10 cellular contexts compared by ENCODE assay signal in the genomic region with DNA sequence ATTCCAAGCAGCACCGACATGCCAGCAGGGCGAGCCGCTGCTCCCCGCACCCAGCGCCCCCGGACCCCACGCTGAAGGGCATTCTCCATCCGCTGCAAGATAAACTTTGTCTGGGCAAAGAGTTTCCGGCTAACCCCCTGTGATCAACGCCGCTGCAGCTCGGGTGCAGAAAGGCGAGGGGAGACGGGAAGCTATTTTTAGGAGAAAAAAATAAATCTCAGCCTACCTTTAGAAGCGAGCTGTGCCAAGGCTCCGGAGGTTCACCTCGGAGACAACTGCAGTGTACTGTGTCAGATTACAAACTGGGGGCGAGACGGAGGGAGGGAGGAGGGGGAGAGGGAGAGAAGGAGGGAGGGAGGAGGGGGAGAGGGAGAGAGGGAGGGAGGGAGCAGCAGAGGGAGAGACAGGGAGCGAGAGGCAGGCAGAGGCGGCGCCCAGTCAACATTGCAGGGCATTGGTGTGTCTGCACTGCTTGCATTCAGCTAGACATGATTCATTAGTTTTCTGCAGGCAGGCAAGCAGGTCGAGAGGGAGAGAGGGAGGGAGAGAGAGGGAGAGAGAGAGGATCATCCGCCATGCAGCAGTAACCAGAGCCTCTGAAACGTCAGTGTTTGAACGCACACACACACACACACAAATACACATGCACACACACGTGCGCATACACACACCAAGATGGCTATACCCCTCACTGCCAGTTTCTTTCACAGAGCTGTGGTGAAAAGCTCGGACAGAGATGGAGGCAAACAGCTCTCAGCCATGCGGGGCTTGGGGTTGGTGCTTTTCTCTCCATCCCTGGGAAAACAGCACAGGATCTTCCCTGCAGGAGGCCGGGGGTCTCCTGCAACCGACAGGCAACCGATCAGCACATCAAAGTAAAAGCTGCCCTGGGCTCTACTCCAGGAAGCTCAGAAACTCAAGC. TPM values are rescaled to one million over a fixed set of nuclear protein-coding genes. Genes with fewer than 3 reads are reported as not detected.
DNase-seq lines count a peak whose midpoint lies in the region; ATAC-seq and TF ChIP-seq lines count a peak whose summit lies in the region.
"Had no signal": no experiment of that assay in that cellular context is flagged by ENCODE, and none has a peak within 500 bp of the region (broad histone marks: within the 10 kb centered on the region; RNA-seq: fewer than 3 reads in every experiment).

TSS of gene RIMBP2 (minus strand) at position 304 of the 922 bp plus-strand sequence. CDS start 237,286 bp downstream, outside the sequence.

- H3K27me3 Mint-ChIP-seq in stimulated activated memory B cell treated with anti-CD40 and anti-IgM and Interleukin-4, amounts not matched to agents 10 μg/mL and 1 μg/mL and 100 μg/mL, for 72 hours = peaks cover 70% of the 10 kb centered on the region

- H3K4me1 Mint-ChIP-seq in stimulated activated memory B cell treated with anti-CD40 and anti-IgM and Interleukin-4, amounts not matched to agents 10 μg/mL and 1 μg/mL and 100 μg/mL, for 72 hours = no peaks in the 10 kb centered on the region

- DNase-seq in NCI-H2081 (lab: John Stamatoyannopoulos, UW) (peak; percentile 36 to 55), NCI-H2081 treated with DMSO at 0.1 percent for 48 hours (lab: John Stamatoyannopoulos, UW) (no peak), NCI-H82 treated with DMSO at 0.1 percent for 48 hours (lab: John Stamatoyannopoulos, UW; ENCODE audit: unreplicated experiment) (peak; percentile 46), foreskin keratinocyte (peak; percentile 50 to 70), prostate gland (ENCODE audit: low spot score) (peak; percentile 43)
- DNase-seq in activated CD8-positive, alpha-beta memory T cell treated with anti-CD3 and anti-CD28 coated beads for 24 hours = no peak
- DNase-seq in activated effector memory CD4-positive, alpha-beta T cell treated with anti-CD3 and anti-CD28 coated beads, Interleukin-2, amount 50 U/mL, for 16 hours = no peak

- peak; percentile 82 for ATAC-seq in foreskin keratinocyte
- no peak for ATAC-seq in stimulated activated memory B cell treated with anti-CD40 and anti-IgM and Interleukin-4, amounts not matched to agents 10 μg/mL and 1 μg/mL and 100 μg/mL, for 72 hours

- TF ChIP-seq CTCF in foreskin keratinocyte (conservative IDR thresholded peaks at IDR 0.05) = no peak
- no peak for TF ChIP-seq CTCF in prostate gland (IDR thresholded peaks at IDR 0.05)

- H3K9me3 Mint-ChIP-seq in stimulated activated memory B cell treated with anti-CD40 and anti-IgM and Interleukin-4, amounts not matched to agents 10 μg/mL and 1 μg/mL and 100 μg/mL, for 72 hours = peaks cover 4% of the 10 kb centered on the region

- intact Hi-C loops in prostate gland (cut with DNase I) = no loop called here

- H3K4me3 Mint-ChIP-seq in stimulated activated memory B cell treated with anti-CD40 and anti-IgM and Interleukin-4, amounts not matched to agents 10 μg/mL and 1 μg/mL and 100 μg/mL, for 72 hours = no peak within 1 kb of the TSS

- peak within 1 kb of the TSS; percentile 24 to 34 for H3K4me3 ChIP-seq in prostate gland

- H3K4me1 ChIP-seq in foreskin keratinocyte (no peaks in the 10 kb centered on the region), prostate gland (replicated peaks) (peaks cover 3% of the 10 kb centered on the region)

- no peak for TF ChIP-seq POLR2A in prostate gland (IDR thresholded peaks at IDR 0.05)

- no peaks in the 10 kb centered on the region for H3K36me3 ChIP-seq in prostate gland

- no peaks in the 10 kb centered on the region for H3K36me3 Mint-ChIP-seq in stimulated activated memory B cell treated with anti-CD40 and anti-IgM and Interleukin-4, amounts not matched to agents 10 μg/mL and 1 μg/mL and 100 μg/mL, for 72 hours

- H3K27me3 ChIP-seq in foreskin keratinocyte = peaks cover 49% of the 10 kb centered on the region
- H3K27me3 ChIP-seq in prostate gland (replicated peaks; ENCODE audit: insufficient read depth) = no peaks in the 10 kb centered on the region

- H3K27ac ChIP-seq in foreskin keratinocyte (no peak within 1 kb of the TSS), prostate gland (no peak within 1 kb of the TSS)
- H3K27ac ChIP-seq: 22Rv1 had no signal

- H3K27ac Mint-ChIP-seq in stimulated activated memory B cell treated with anti-CD40 and anti-IgM and Interleukin-4, amounts not matched to agents 10 μg/mL and 1 μg/mL and 100 μg/mL, for 72 hours = no peak within 1 kb of the TSS

- under 1% methylated on average over 29 of the region's 33 CpGs for WGBS in prostate gland

- H3K9me3 ChIP-seq in prostate gland = no peaks in the 10 kb centered on the region

RNA-seq across cellular contexts. Expression of gene RIMBP2, which starts in this region (rescaled TPM):
- total RNA-seq in foreskin keratinocyte (0.03 and 0.04 TPM in 2 replicates), prostate gland (1 to 10 TPM in 1 of 2 donors, under 1 TPM in 1; 0.96 to 7.0 TPM)
- not detected in 2 replicates for polyA plus RNA-seq in foreskin keratinocyte
- total RNA-seq: T-helper 1 cell treated with Interleukin-12 subunit alpha and Interleukin-12 subunit beta and Interleukin-4 antibody, amounts not matched to agents 30 ng/mL and 1 ng/mL, for 36 hours had no signal

Comparison
In these comparisons a context has a peak if more than half of its experiments do, and no peak if none do; other contexts are left out.
1. DNase-seq: peak in NCI-H2081 (2 of 2), NCI-H82 treated with DMSO at 0.1 percent for 48 hours (single experiment) and prostate gland (single experiment); none in NCI-H2081 treated with DMSO at 0.1 percent for 48 hours (single experiment), activated CD8-positive, alpha-beta memory T cell treated with anti-CD3 and anti-CD28 coated beads for 24 hours (single experiment) and activated effector memory CD4-positive, alpha-beta T cell treated with anti-CD3 and anti-CD28 coated beads, Interleukin-2, amount 50 U/mL, for 16 hours (single experiment).
2. Peak in DNase-seq and ATAC-seq in foreskin keratinocyte; RNA of the gene not detected or under 1 TPM.